Comparison of ENCODE assay signal across 21 cellular contexts in the genomic region with DNA sequence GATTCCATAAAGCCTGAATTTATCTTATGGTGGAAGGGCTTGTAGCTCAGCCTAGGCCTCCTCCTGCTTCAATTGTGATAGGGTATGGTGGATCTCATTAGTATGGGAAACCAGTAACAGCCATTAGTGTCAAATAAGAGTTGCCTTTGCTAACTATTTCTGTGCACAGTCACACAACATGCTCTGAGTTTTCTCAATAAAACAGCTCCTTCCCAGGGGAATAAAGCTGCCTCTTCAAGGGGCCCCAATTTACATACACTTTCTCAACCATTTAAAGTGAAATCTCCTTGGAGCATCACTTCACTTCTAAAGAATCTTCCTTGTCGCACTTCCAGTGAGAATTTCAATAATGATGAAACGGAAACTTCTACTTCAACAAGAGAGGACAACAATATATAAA. TPM values are rescaled to one million over a fixed set of nuclear protein-coding genes. Genes with fewer than 3 reads are reported as not detected.
DNase-seq lines count a peak whose midpoint lies in the region; ATAC-seq and TF ChIP-seq lines count a peak whose summit lies in the region.
"Had no signal": no experiment of that assay in that cellular context is flagged by ENCODE, and none has a peak within 500 bp of the region (broad histone marks: within the 10 kb centered on the region; RNA-seq: fewer than 3 reads in every experiment).

No MANE protein-coding gene starts in this region.

- no peak overlapping the region for H3K4me3 Mint-ChIP-seq in T-helper 2 cell treated with Interferon-gamma antibody and Interleukin-4, amounts not matched to agents 5 μg/mL and 100 μg/mL, for 36 hours

- H3K9me3 ChIP-seq in right atrium auricular region = no peaks in the 10 kb centered on the region
- H3K9me3 ChIP-seq: Caco-2, MG63, SJCRH30 had no signal

- ATAC-seq in GM21367 (IDR thresholded peaks at IDR 0.05; ENCODE audit: unreplicated experiment) = no peak
- ATAC-seq: PC-3 had no signal

- H3K9me3 Mint-ChIP-seq in T-helper 2 cell treated with Interferon-gamma antibody and Interleukin-4, amounts not matched to agents 5 μg/mL and 100 μg/mL, for 36 hours = no peaks in the 10 kb centered on the region

- H3K27ac Mint-ChIP-seq in T-helper 2 cell treated with Interferon-gamma antibody and Interleukin-4, amounts not matched to agents 5 μg/mL and 100 μg/mL, for 36 hours = no peak overlapping the region

- H3K27me3 Mint-ChIP-seq in T-helper 2 cell treated with Interferon-gamma antibody and Interleukin-4, amounts not matched to agents 5 μg/mL and 100 μg/mL, for 36 hours (ENCODE audit: low read depth) = no peaks in the 10 kb centered on the region

- no peak for TF ChIP-seq CTCF in right atrium auricular region (IDR thresholded peaks at IDR 0.05)

- peaks cover 11% of the 10 kb centered on the region for H3K4me1 Mint-ChIP-seq in T-helper 2 cell treated with Interferon-gamma antibody and Interleukin-4, amounts not matched to agents 5 μg/mL and 100 μg/mL, for 36 hours (ENCODE audit: low read depth)

- H3K4me1 ChIP-seq in right atrium auricular region = peaks cover 0 to 5% of the 10 kb centered on the region in 2 donors
- H3K4me1 ChIP-seq: Caco-2 had no signal

- peaks cover 13% of the 10 kb centered on the region for H3K36me3 ChIP-seq in right atrium auricular region
- H3K36me3 ChIP-seq: SJCRH30 had no signal

- peak; percentile 24 for DNase-seq in NCI-H2171 treated with DMSO at 0.1 percent for 48 hours (lab: John Stamatoyannopoulos, UW)
- no peak for DNase-seq in NCI-H2171 (lab: John Stamatoyannopoulos, UW)
- DNase-seq in midbrain (lab: John Stamatoyannopoulos, UW) = peak; percentile 18
- no peak for DNase-seq in NCI-H1417 (lab: John Stamatoyannopoulos, UW)
- DNase-seq in right atrium auricular region (ENCODE audit: low spot score) = no peak
- DNase-seq in T-helper 2 cell treated with Interferon-gamma antibody and Interleukin-4, amounts not matched to agents 5 μg/mL and 100 μg/mL, for 36 hours (ENCODE audit: low spot score) = no peak
- DNase-seq: 8988T, C1 segment of cervical spinal cord, Caco-2, DMS153, MG63, NCI-H1105, NCI-H187, NCI-H510A, NCI-H82, PC-3, SJCRH30 had no signal

- H3K27me3 ChIP-seq in right atrium auricular region = no peaks in the 10 kb centered on the region
- H3K27me3 ChIP-seq: MG63, SJCRH30 had no signal

- no peak overlapping the region for H3K4me3 ChIP-seq in right atrium auricular region
- H3K4me3 ChIP-seq: MG63, SJCRH30 had no signal

- peaks cover 14% of the 10 kb centered on the region for H3K36me3 Mint-ChIP-seq in T-helper 2 cell treated with Interferon-gamma antibody and Interleukin-4, amounts not matched to agents 5 μg/mL and 100 μg/mL, for 36 hours (ENCODE audit: low read depth)

- H3K27ac ChIP-seq in angular gyrus (ENCODE audit: low read depth, low read length) = peak overlapping the region; percentile 68
- H3K27ac ChIP-seq in right atrium auricular region = no peak overlapping the region
- H3K27ac ChIP-seq: KMS-11, RWPE1, SJCRH30 had no signal

RNA-seq across cellular contexts. Expression of a gene that starts 53.4 kb away (rescaled TPM):
- total RNA-seq in right atrium auricular region = 10 to 100 TPM; 13.5 to 29.9 TPM

Comparison
In these comparisons a context has a peak if more than half of its experiments do, and no peak if none do; other contexts are left out.
1. DNase-seq: peak in NCI-H2171 treated with DMSO at 0.1 percent for 48 hours (single experiment) and midbrain (single experiment); none in NCI-H2171 (single experiment), NCI-H1417 (0 of 3), right atrium auricular region (single experiment) and T-helper 2 cell treated with Interferon-gamma antibody and Interleukin-4, amounts not matched to agents 5 μg/mL and 100 μg/mL, for 36 hours (single experiment).